ENCODE assay signal across 11 cellular contexts in the genomic region with DNA sequence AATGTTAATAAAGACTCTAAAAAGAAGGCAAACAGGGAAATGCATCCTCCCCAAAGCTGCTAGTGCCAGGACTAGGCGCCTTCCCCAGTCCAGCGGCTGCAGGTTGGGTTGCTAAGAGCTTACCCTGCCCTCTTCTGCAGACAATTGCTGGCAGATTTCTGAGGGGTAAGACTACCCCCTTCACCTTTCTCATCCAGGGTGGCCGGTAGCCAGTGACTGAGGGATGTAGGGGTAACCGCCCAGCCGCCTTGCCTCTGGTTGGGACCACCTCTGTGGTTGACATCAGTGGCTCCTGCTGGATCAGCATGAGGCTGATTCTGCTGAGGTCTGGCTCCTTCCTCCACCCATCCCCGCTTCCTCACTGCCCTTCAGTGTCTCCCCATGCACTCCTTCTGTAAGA.
"Had no signal": no experiment of that assay in that cellular context is flagged by ENCODE, and none has a peak within 500 bp of the region (broad histone marks: within the 10 kb centered on the region; RNA-seq: fewer than 3 reads in every experiment).

No MANE protein-coding gene starts in this region.

- H3K36me3 Mint-ChIP-seq: activated naive CD8-positive, alpha-beta T cell treated with anti-CD3 and anti-CD28 coated beads for 36 hours; naive thymus-derived CD8-positive, alpha-beta T cell had no signal

- H3K4me1 Mint-ChIP-seq: activated CD4-positive, alpha-beta T cell treated with anti-CD3 and anti-CD28 coated beads, Interleukin-2, amount 10 ng/mL, durations not matched to agents 7 days and 5 days; activated naive CD8-positive, alpha-beta T cell treated with anti-CD3 and anti-CD28 coated beads for 36 hours; naive thymus-derived CD8-positive, alpha-beta T cell had no signal

- H3K4me3 Mint-ChIP-seq: activated CD4-positive, alpha-beta T cell treated with anti-CD3 and anti-CD28 coated beads, Interleukin-2, amount 10 ng/mL, durations not matched to agents 7 days and 5 days; activated naive CD8-positive, alpha-beta T cell treated with anti-CD3 and anti-CD28 coated beads for 36 hours; activated T-helper 17 cell treated with anti-CD3 and anti-CD28 coated beads, Interleukin-2, amount 50 U/mL, for 72 hours; naive thymus-derived CD8-positive, alpha-beta T cell; T-helper 1 cell treated with Interleukin-12 subunit alpha and Interleukin-12 subunit beta and Interleukin-4 antibody, amounts not matched to agents 30 μg/mL and 1 μg/mL, for 36 hours had no signal

- H3K9me3 Mint-ChIP-seq: activated CD4-positive, alpha-beta T cell treated with anti-CD3 and anti-CD28 coated beads, Interleukin-2, amount 10 ng/mL, durations not matched to agents 7 days and 5 days; activated naive CD8-positive, alpha-beta T cell treated with anti-CD3 and anti-CD28 coated beads for 36 hours; activated T-helper 17 cell treated with anti-CD3 and anti-CD28 coated beads, Interleukin-2, amount 50 U/mL, for 72 hours; naive thymus-derived CD8-positive, alpha-beta T cell; T-helper 1 cell treated with Interleukin-12 subunit alpha and Interleukin-12 subunit beta and Interleukin-4 antibody, amounts not matched to agents 30 μg/mL and 1 μg/mL, for 36 hours had no signal

- H3K36me3 ChIP-seq: left lung, neutrophil, tibial artery had no signal

- H3K4me1 ChIP-seq: foreskin keratinocyte, tibial artery had no signal

- ATAC-seq: naive thymus-derived CD8-positive, alpha-beta T cell had no signal

- DNase-seq: activated naive CD4-positive, alpha-beta T cell; kidney had no signal

- H3K9me3 ChIP-seq: left lung, neutrophil, tibial artery had no signal

- H3K4me3 ChIP-seq: left lung, tibial artery had no signal

- H3K27me3 ChIP-seq: left lung had no signal

- H3K27ac Mint-ChIP-seq: activated CD4-positive, alpha-beta T cell treated with anti-CD3 and anti-CD28 coated beads, Interleukin-2, amount 10 ng/mL, durations not matched to agents 7 days and 5 days; activated naive CD8-positive, alpha-beta T cell treated with anti-CD3 and anti-CD28 coated beads for 36 hours; activated T-helper 17 cell treated with anti-CD3 and anti-CD28 coated beads, Interleukin-2, amount 50 U/mL, for 72 hours; naive thymus-derived CD8-positive, alpha-beta T cell; T-helper 1 cell treated with Interleukin-12 subunit alpha and Interleukin-12 subunit beta and Interleukin-4 antibody, amounts not matched to agents 30 μg/mL and 1 μg/mL, for 36 hours had no signal

- H3K27ac ChIP-seq: foreskin keratinocyte, left lung, neutrophil, tibial artery had no signal
